Comparison of ENCODE assay signal across 23 cellular contexts in genomic region chr12:75650100-75650499, GRCh38.
A peak's percentile ranks its signal among the peaks of the same experiment; 100 is the strongest.
DNase-seq lines count a peak whose midpoint lies in the region; ATAC-seq, FAIRE-seq and TF ChIP-seq lines count a peak whose summit lies in the region.
"Had no signal": no experiment of that assay in that cellular context is flagged by ENCODE, and none has a peak within 500 bp of the region (broad histone marks: within the 10 kb centered on the region; RNA-seq: fewer than 3 reads in every experiment).

No MANE protein-coding gene starts in this region.

- H3K4me3 Mint-ChIP-seq in nephron: no peak overlapping the region
- H3K4me3 Mint-ChIP-seq in activated CD4-positive, alpha-beta T cell treated with anti-CD3 and anti-CD28 coated beads, Interleukin-2, amount 10 ng/mL, durations not matched to agents 24 days and 14 days: no peak overlapping the region
- H3K4me3 Mint-ChIP-seq: B cell; CD8-positive, alpha-beta T cell had no signal

- no peak overlapping the region for H3K4me3 ChIP-seq in Panc1 (ENCODE audit: low read depth in 2 of 2, low read length in 2 of 2)
- H3K4me3 ChIP-seq in H1 (ENCODE audit: extremely low read depth in 1 of 4, insufficient read depth in 2 of 4, low read depth in 3 of 4, low read length in 4 of 4): no peak overlapping the region
- H3K4me3 ChIP-seq: GM12878 had no signal

- intact Hi-C loops in Panc1 (cut with micrococcal nuclease; ENCODE audit: unreplicated experiment): no loop called here
- intact Hi-C loops in activated CD4-positive, alpha-beta T cell treated with anti-CD3 and anti-CD28 coated beads, Interleukin-2, amount 10 ng/mL, durations not matched to agents 24 days and 14 days (cut with micrococcal nuclease): no loop called here

- H3K23ac ChIP-seq in H1 (ENCODE audit: insufficient read length): no peak overlapping the region

- no peak overlapping the region for H2BK12ac ChIP-seq in H1 (ENCODE audit: low read depth, low read length)

- POLR2A ChIA-PET in Panc1 (lab: Charles Lee) (no interaction called here), H1 (lab: Charles Lee; ENCODE audit: partially characterized antibody) (no interaction called here)

- no peak for TF ChIP-seq RAD21 in H1 (IDR thresholded peaks at IDR 0.05 in 1 of 2, conservative IDR thresholded peaks at IDR 0.05 in 1 of 2; ENCODE audit: low read depth in 2 of 2, low read length in 2 of 2)

- peaks cover 8% of the 10 kb centered on the region; the same call in 1 of the 2 replicates for H3K9me3 ChIP-seq in Panc1 (ENCODE audit: control insufficient read depth, insufficient read depth, low read depth, low read length)
- no peaks in the 10 kb centered on the region for H3K9me3 ChIP-seq in H1 (ENCODE audit: insufficient read depth in 2 of 2, low read depth in 1 of 2, low read length in 1 of 2)
- H3K9me3 ChIP-seq: Caco-2 had no signal

- peaks cover 2% of the 10 kb centered on the region for H3K9me3 Mint-ChIP-seq in nephron
- peaks cover 6% of the 10 kb centered on the region for H3K9me3 Mint-ChIP-seq in activated CD4-positive, alpha-beta T cell treated with anti-CD3 and anti-CD28 coated beads, Interleukin-2, amount 10 ng/mL, durations not matched to agents 24 days and 14 days
- H3K9me3 Mint-ChIP-seq: CD8-positive, alpha-beta T cell had no signal

- 0 out of 2 replicates have a peak overlapping the region, but pooled peaks have one; percentile 37 for H2BK15ac ChIP-seq in H1 (ENCODE audit: low read length)

- H3K36me3 ChIP-seq in Panc1 (ENCODE audit: control insufficient read depth, insufficient read depth, low read length): no peaks in the 10 kb centered on the region
- no peaks in the 10 kb centered on the region for H3K36me3 ChIP-seq in H1 (ENCODE audit: control insufficient read depth in 2 of 4, insufficient read depth in 4 of 4, low read length in 3 of 4)

- H2AK5ac ChIP-seq in H1 (ENCODE audit: low read depth, low read length): no peak overlapping the region

- H2BK120ac ChIP-seq in H1 (replicated peaks; ENCODE audit: low read depth, low read length): no peak overlapping the region

- DNase-seq in Panc1 (ENCODE audit: low read depth, low spot score): no peak
- DNase-seq in H1 (ENCODE audit: low read depth in 1 of 2, low spot score in 2 of 2): no peak
- no peak for DNase-seq in AML-193 (lab: John Stamatoyannopoulos, UW)
- DNase-seq in stimulated activated CD8-positive, alpha-beta memory T cell treated with anti-CD3 and anti-CD28 coated beads, Interleukin-4, amount 100 ng/mL, for 48 hours: no peak
- no peak for DNase-seq in activated CD4-positive, alpha-beta T cell treated with anti-CD3 and anti-CD28 coated beads, Interleukin-2, amount 10 ng/mL, durations not matched to agents 24 days and 14 days
- DNase-seq: Caco-2; CD8-positive, alpha-beta T cell; DMS79; EL; GDM1; KBM-7; NCI-H1105 treated with DMSO at 0.1 percent for 48 hours; NCI-H146; NCI-H1930; NCI-H446; NCI-H526 treated with DMSO at 0.1 percent for 48 hours; SHP77 treated with DMSO at 0.1 percent for 48 hours had no signal

- no peak for ATAC-seq in Panc1
- ATAC-seq in GM19395 (IDR thresholded peaks at IDR 0.05; ENCODE audit: unreplicated experiment): no peak
- ATAC-seq: CD8-positive, alpha-beta T cell; GM12878 had no signal

- in situ Hi-C loops in Panc1 (cut with HindIII; ENCODE audit: low pct_unique_long_range_greater_than_20kb, low sequenced_read_pairs): no loop called here

- H3K4ac ChIP-seq in H1 (replicated peaks; ENCODE audit: insufficient read length, low read depth, low read length): peak overlapping the region; percentile 54

- no peak overlapping the region for H3K14ac ChIP-seq in H1 (ENCODE audit: insufficient read length)

- H3K4me2 ChIP-seq in H1 (ENCODE audit: insufficient read depth in 1 of 2, low read depth in 2 of 2, low read length in 2 of 2): no peak overlapping the region

- no peaks in the 10 kb centered on the region for H4K20me1 ChIP-seq in H1 (replicated peaks in 1 of 2; ENCODE audit: control insufficient read depth in 1 of 2, insufficient read depth in 2 of 2, low read length in 2 of 2)

- no peak overlapping the region for H4K8ac ChIP-seq in H1 (ENCODE audit: extremely low read depth, insufficient read depth, low read length)

- H2AFZ ChIP-seq in H1 (ENCODE audit: low read length): no peak overlapping the region

- H3K27me3 Mint-ChIP-seq in nephron (ENCODE audit: low read depth): no peaks in the 10 kb centered on the region
- peaks cover 28% of the 10 kb centered on the region for H3K27me3 Mint-ChIP-seq in activated CD4-positive, alpha-beta T cell treated with anti-CD3 and anti-CD28 coated beads, Interleukin-2, amount 10 ng/mL, durations not matched to agents 24 days and 14 days

- H3K18ac ChIP-seq in H1 (ENCODE audit: extremely low read depth, low read length): no peak overlapping the region

- no peaks in the 10 kb centered on the region for H3K79me2 ChIP-seq in H1 (ENCODE audit: control insufficient read depth in 1 of 2, insufficient read depth in 2 of 2, low read length in 2 of 2)

- no peaks in the 10 kb centered on the region for H3K27me3 ChIP-seq in Panc1 (ENCODE audit: control insufficient read depth, insufficient read depth, low read length)
- H3K27me3 ChIP-seq in H1 (replicated peaks in 1 of 4; ENCODE audit: control insufficient read depth in 3 of 4, extremely low read depth in 1 of 4, insufficient read depth in 3 of 4, low read length in 3 of 4): no peaks in the 10 kb centered on the region

- H3K4me1 ChIP-seq in Panc1 (ENCODE audit: control insufficient read depth, insufficient read depth, low read length) (no peaks in the 10 kb centered on the region), H1 (replicated peaks in 1 of 4; ENCODE audit: control insufficient read depth in 3 of 4, insufficient read depth in 4 of 4, low read length in 3 of 4) (no peaks in the 10 kb centered on the region)
- H3K4me1 ChIP-seq: Caco-2 had no signal

- no peak for TF ChIP-seq CTCF in Panc1 (IDR thresholded peaks at IDR 0.05)
- TF ChIP-seq CTCF in H1 (IDR thresholded peaks at IDR 0.05; ENCODE audit: control extremely low read depth in 1 of 3, insufficient read depth in 1 of 3, low read depth in 1 of 3, low read length in 3 of 3): no peak
- no peak for TF ChIP-seq CTCF in nephron (IDR thresholded peaks at IDR 0.05; ENCODE audit: unreplicated experiment in 3 of 3)

- no peak for TF ChIP-seq POLR2A in H1 (IDR thresholded peaks at IDR 0.05; ENCODE audit: control extremely low read depth in 1 of 2, low read depth in 2 of 2, low read length in 2 of 2)

- H2BK20ac ChIP-seq in H1 (ENCODE audit: low read length): no peak overlapping the region

- no peak overlapping the region for H4K5ac ChIP-seq in H1 (ENCODE audit: insufficient read length, low read depth, low read length)

- no peaks in the 10 kb centered on the region for H3K79me1 ChIP-seq in H1 (ENCODE audit: low read depth, low read length)

- BruUV-seq in Panc1 (replicated peaks; lab: Mats Ljungman, UMichigan): no TSS peak

- no peak overlapping the region for H4K91ac ChIP-seq in H1 (replicated peaks; ENCODE audit: insufficient read length, low read length)

- no peak overlapping the region for H3K56ac ChIP-seq in H1 (replicated peaks; ENCODE audit: insufficient read length, low read depth, low read length)

- no peak for FAIRE-seq in H1 (lab: Jason Lieb, UNC)
- FAIRE-seq: GM12878 had no signal

- H3K9ac ChIP-seq in H1 (replicated peaks in 1 of 4; ENCODE audit: extremely low read depth in 1 of 4, low read depth in 3 of 4, low read length in 3 of 4): no peak overlapping the region

- H3K36me3 Mint-ChIP-seq in nephron (ENCODE audit: low read depth): no peaks in the 10 kb centered on the region
- no peaks in the 10 kb centered on the region for H3K36me3 Mint-ChIP-seq in activated CD4-positive, alpha-beta T cell treated with anti-CD3 and anti-CD28 coated beads, Interleukin-2, amount 10 ng/mL, durations not matched to agents 24 days and 14 days (ENCODE audit: low read depth)
- H3K36me3 Mint-ChIP-seq: CD8-positive, alpha-beta T cell had no signal

- H3K23me2 ChIP-seq in H1 (ENCODE audit: low read depth, low read length): no peaks in the 10 kb centered on the region

- CTCF ChIA-PET in Panc1 (lab: Charles Lee): no interaction called here
- CTCF ChIA-PET in H1 (lab: Charles Lee; ENCODE audit: partially characterized antibody): no interaction called here

- no peak overlapping the region for H2BK5ac ChIP-seq in H1 (ENCODE audit: low read depth, low read length)

- TF ChIP-seq EP300 in H1 (IDR thresholded peaks at IDR 0.05; ENCODE audit: borderline replicate concordance in 1 of 2, low read depth in 2 of 2, low read length in 2 of 2): no peak

- H3K27ac ChIP-seq in Panc1 (ENCODE audit: low read length): peak overlapping the region; percentile 73; the same call in 1 of the 2 replicates
- no peak overlapping the region for H3K27ac ChIP-seq in H1 (ENCODE audit: low read depth, low read length)
- H3K27ac ChIP-seq: C4-2B, RWPE1 had no signal

- peaks cover 40% of the 10 kb centered on the region for H3K4me1 Mint-ChIP-seq in nephron
- H3K4me1 Mint-ChIP-seq in activated CD4-positive, alpha-beta T cell treated with anti-CD3 and anti-CD28 coated beads, Interleukin-2, amount 10 ng/mL, durations not matched to agents 24 days and 14 days: peaks cover 4% of the 10 kb centered on the region

- peak overlapping the region; percentile 11 to 95 (median 38) for H3K27ac Mint-ChIP-seq in nephron
- H3K27ac Mint-ChIP-seq in activated CD4-positive, alpha-beta T cell treated with anti-CD3 and anti-CD28 coated beads, Interleukin-2, amount 10 ng/mL, durations not matched to agents 24 days and 14 days: no peak overlapping the region
- H3K27ac Mint-ChIP-seq: B cell; CD8-positive, alpha-beta T cell had no signal

TF ChIP-seq in H1, 55 proteins besides CTCF, POLR2A, EP300 and RAD21 (continues in another document):
- no peak for TF ChIP-seq MAFK (IDR thresholded peaks at IDR 0.05; ENCODE audit: low read depth, low read length)
- TF ChIP-seq CEBPB (IDR thresholded peaks at IDR 0.05; ENCODE audit: low read depth, low read length): no peak
- TF ChIP-seq TAF7 (optimal IDR thresholded peaks at IDR 0.05; ENCODE audit: borderline replicate concordance, low read depth, low read length): no peak
- no peak for TF ChIP-seq ATF2 (IDR thresholded peaks at IDR 0.05; ENCODE audit: low read length)
- TF ChIP-seq CTBP2 (IDR thresholded peaks at IDR 0.05; ENCODE audit: borderline replicate concordance, insufficient read depth, insufficient read length, low read length): no peak
- no peak for TF ChIP-seq FOSL1 (IDR thresholded peaks at IDR 0.05; ENCODE audit: insufficient read depth, low read depth, low read length)
- TF ChIP-seq TEAD4 (IDR thresholded peaks at IDR 0.05; ENCODE audit: low read depth, low read length): no peak
